Comparison of ENCODE assay signal across 20 cellular contexts in the genomic region with DNA sequence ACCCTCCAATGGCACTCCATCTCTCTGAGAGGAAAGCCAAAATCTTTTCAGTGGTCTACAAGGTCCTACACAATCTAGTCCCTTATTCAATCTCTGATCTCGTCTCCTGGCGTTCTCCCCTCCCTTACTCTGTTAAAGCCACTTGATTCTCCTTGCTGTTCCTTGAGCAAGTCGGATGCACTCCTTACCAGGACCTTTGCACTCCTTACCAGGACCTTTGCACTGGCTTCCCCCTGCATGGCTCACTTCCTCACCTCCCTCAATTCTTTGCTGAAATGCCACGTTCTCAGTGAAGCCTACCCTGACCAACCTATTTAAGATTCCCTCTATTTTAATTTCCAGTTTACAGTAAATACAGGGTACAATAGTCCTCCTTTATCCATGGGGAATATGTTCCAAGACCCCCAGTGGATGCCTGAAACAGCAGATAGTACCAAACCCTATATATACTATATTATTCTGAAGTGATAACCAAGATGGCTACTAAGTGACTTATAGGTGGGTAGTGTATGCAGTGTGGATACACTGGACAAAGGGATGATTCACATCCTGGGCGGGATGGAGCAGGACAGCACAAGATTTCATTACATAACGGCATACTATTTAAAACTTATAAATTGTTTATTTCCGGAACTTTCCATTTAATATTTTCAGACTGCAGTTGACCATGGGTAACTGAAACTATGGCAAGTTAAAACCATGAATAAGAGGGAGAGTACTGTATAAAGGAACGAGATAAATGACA. TPM values are rescaled to one million over a fixed set of nuclear protein-coding genes. Genes with fewer than 3 reads are reported as not detected.
A peak's percentile ranks its signal among the peaks of the same experiment; 100 is the strongest.
DNase-seq lines count a peak whose midpoint lies in the region; ATAC-seq, FAIRE-seq and TF ChIP-seq lines count a peak whose summit lies in the region.
"Had no signal": no experiment of that assay in that cellular context is flagged by ENCODE, and none has a peak within 500 bp of the region (broad histone marks: within the 10 kb centered on the region; RNA-seq: fewer than 3 reads in every experiment).

No MANE protein-coding gene starts in this region.

- H3K4me2 ChIP-seq in MM.1S (ENCODE audit: low read depth, low read length), result peak overlapping the region; percentile 39; the same call in 1 of the 2 replicates

- H3K9me2 ChIP-seq in MM.1S (replicated peaks; ENCODE audit: insufficient read depth, low read length), result no peaks in the 10 kb centered on the region

- H4K20me1 ChIP-seq in MM.1S (ENCODE audit: insufficient read depth, low read length), result no peaks in the 10 kb centered on the region

- no peak for TF ChIP-seq POLR2A in H54 (IDR thresholded peaks at IDR 0.05; ENCODE audit: low read depth, low read length)

- ATAC-seq in activated CD8-positive, alpha-beta T cell treated with anti-CD3 and anti-CD28 coated beads, Interleukin-2, amount 10 ng/mL, durations not matched to agents 7 days and 5 days, result no peak
- ATAC-seq in activated CD8-positive, alpha-beta T cell treated with anti-CD3 and anti-CD28 coated beads for 36 hours, result no peak
- no peak for ATAC-seq in natural killer cell treated with Interleukin-12 subunit alpha and Interleukin-12 subunit beta and Interleukin-15 and Interleukin-18, amount 100 ng/mL, for 72 hours
- ATAC-seq: HCT116 had no signal

- peaks cover 30% of the 10 kb centered on the region for H3F3A ChIP-seq in MM.1S (ENCODE audit: insufficient read depth, low read length)

- no peaks in the 10 kb centered on the region for H3K36me3 Mint-ChIP-seq in activated CD8-positive, alpha-beta T cell treated with anti-CD3 and anti-CD28 coated beads, Interleukin-2, amount 10 ng/mL, durations not matched to agents 7 days and 5 days (ENCODE audit: low read depth)
- no peaks in the 10 kb centered on the region for H3K36me3 Mint-ChIP-seq in activated CD8-positive, alpha-beta T cell treated with anti-CD3 and anti-CD28 coated beads for 36 hours (ENCODE audit: low read depth)
- H3K36me3 Mint-ChIP-seq in natural killer cell treated with Interleukin-12 subunit alpha and Interleukin-12 subunit beta and Interleukin-15 and Interleukin-18, amount 100 ng/mL, for 72 hours, result no peaks in the 10 kb centered on the region

- CTCF ChIA-PET in activated CD8-positive, alpha-beta T cell treated with anti-CD3 and anti-CD28 coated beads, Interleukin-2, amount 10 ng/mL, durations not matched to agents 7 days and 5 days (lab: Charles Lee), result interaction anchor here (0.6 kb wide), 1 partner anchor 267 kb away, joined by 3 read pairs; no protein-coding TSS in a partner anchor
- CTCF ChIA-PET in activated CD8-positive, alpha-beta T cell treated with anti-CD3 and anti-CD28 coated beads for 36 hours (lab: Charles Lee), result no interaction called here

- H2AFZ ChIP-seq in MM.1S (ENCODE audit: low read length), result no peak overlapping the region

- H3K36me3 ChIP-seq in MM.1S (replicated peaks; ENCODE audit: insufficient read depth, low read length), result no peaks in the 10 kb centered on the region
- no peaks in the 10 kb centered on the region for H3K36me3 ChIP-seq in bronchial epithelial cell (ENCODE audit: control insufficient read depth, insufficient read depth, low read length)

- H3K4me3 ChIP-seq in MM.1S (ENCODE audit: low read length), result no peak overlapping the region
- no peak overlapping the region for H3K4me3 ChIP-seq in bronchial epithelial cell (ENCODE audit: low read depth, low read length)
- H3K4me3 ChIP-seq: GM12878 had no signal

- no peak overlapping the region; the same call in 1 of the 2 replicates for H3K27ac ChIP-seq in MM.1S (ENCODE audit: low read length)
- H3K27ac ChIP-seq: C4-2B, HL-60 had no signal

- peaks cover 34% of the 10 kb centered on the region for H3K27me3 Mint-ChIP-seq in activated CD8-positive, alpha-beta T cell treated with anti-CD3 and anti-CD28 coated beads, Interleukin-2, amount 10 ng/mL, durations not matched to agents 7 days and 5 days (ENCODE audit: low read depth)
- H3K27me3 Mint-ChIP-seq in activated CD8-positive, alpha-beta T cell treated with anti-CD3 and anti-CD28 coated beads for 36 hours, result peaks cover 11% of the 10 kb centered on the region
- H3K27me3 Mint-ChIP-seq in natural killer cell treated with Interleukin-12 subunit alpha and Interleukin-12 subunit beta and Interleukin-15 and Interleukin-18, amount 100 ng/mL, for 72 hours, result peaks cover 17 to 20% of the 10 kb centered on the region in 2 donors

- H3K27me3 ChIP-seq in MM.1S (replicated peaks; ENCODE audit: insufficient read depth, low read length) (no peaks in the 10 kb centered on the region), bronchial epithelial cell (ENCODE audit: control insufficient read depth, insufficient read depth, low read length) (no peaks in the 10 kb centered on the region)

- intact Hi-C loops in activated CD8-positive, alpha-beta T cell treated with anti-CD3 and anti-CD28 coated beads for 36 hours (cut with micrococcal nuclease), result loop anchor here (10.0 kb wide), 1 partner anchor 303 kb away; a partner anchor contains a TSS

- H3K9ac ChIP-seq in MM.1S (ENCODE audit: low read length), result no peak overlapping the region

- no peaks in the 10 kb centered on the region for H3K9me3 Mint-ChIP-seq in activated CD8-positive, alpha-beta T cell treated with anti-CD3 and anti-CD28 coated beads, Interleukin-2, amount 10 ng/mL, durations not matched to agents 7 days and 5 days (ENCODE audit: insufficient read depth)
- H3K9me3 Mint-ChIP-seq in activated CD8-positive, alpha-beta T cell treated with anti-CD3 and anti-CD28 coated beads for 36 hours, result no peaks in the 10 kb centered on the region
- no peaks in the 10 kb centered on the region for H3K9me3 Mint-ChIP-seq in natural killer cell treated with Interleukin-12 subunit alpha and Interleukin-12 subunit beta and Interleukin-15 and Interleukin-18, amount 100 ng/mL, for 72 hours

- peaks cover 45% of the 10 kb centered on the region for H3K4me1 Mint-ChIP-seq in activated CD8-positive, alpha-beta T cell treated with anti-CD3 and anti-CD28 coated beads, Interleukin-2, amount 10 ng/mL, durations not matched to agents 7 days and 5 days (ENCODE audit: low read depth)
- H3K4me1 Mint-ChIP-seq in activated CD8-positive, alpha-beta T cell treated with anti-CD3 and anti-CD28 coated beads for 36 hours (ENCODE audit: low read depth), result peaks cover 21% of the 10 kb centered on the region
- H3K4me1 Mint-ChIP-seq in natural killer cell treated with Interleukin-12 subunit alpha and Interleukin-12 subunit beta and Interleukin-15 and Interleukin-18, amount 100 ng/mL, for 72 hours (ENCODE audit: low read depth in 2 of 2), result peaks cover 18 to 28% of the 10 kb centered on the region in 2 donors

- no peak overlapping the region for H3K27ac Mint-ChIP-seq in activated CD8-positive, alpha-beta T cell treated with anti-CD3 and anti-CD28 coated beads, Interleukin-2, amount 10 ng/mL, durations not matched to agents 7 days and 5 days
- no peak overlapping the region for H3K27ac Mint-ChIP-seq in activated CD8-positive, alpha-beta T cell treated with anti-CD3 and anti-CD28 coated beads for 36 hours
- peak overlapping the region in 1 of 2 donors; percentile 55 for H3K27ac Mint-ChIP-seq in natural killer cell treated with Interleukin-12 subunit alpha and Interleukin-12 subunit beta and Interleukin-15 and Interleukin-18, amount 100 ng/mL, for 72 hours

- FAIRE-seq in bronchial epithelial cell (lab: Jason Lieb, UNC) (no peak), H54 (lab: Jason Lieb, UNC) (no peak)
- FAIRE-seq: A204.1, GM12878 had no signal

- H3K4me1 ChIP-seq in MM.1S (ENCODE audit: low read length), result peaks cover 39% of the 10 kb centered on the region

- H3K9me3 ChIP-seq in MM.1S (replicated peaks; ENCODE audit: insufficient read depth, low read length), result no peaks in the 10 kb centered on the region

- POLR2A ChIA-PET in activated CD8-positive, alpha-beta T cell treated with anti-CD3 and anti-CD28 coated beads, Interleukin-2, amount 10 ng/mL, durations not matched to agents 7 days and 5 days (lab: Charles Lee), result no interaction called here
- POLR2A ChIA-PET in activated CD8-positive, alpha-beta T cell treated with anti-CD3 and anti-CD28 coated beads for 36 hours (lab: Charles Lee), result no interaction called here

- TF ChIP-seq CTCF in activated CD8-positive, alpha-beta T cell treated with anti-CD3 and anti-CD28 coated beads for 36 hours (IDR thresholded peaks at IDR 0.05), result no peak
- TF ChIP-seq CTCF in MM.1S (IDR thresholded peaks at IDR 0.05; ENCODE audit: low read length) (no peak), bronchial epithelial cell (IDR thresholded peaks at IDR 0.05; ENCODE audit: insufficient read depth, low read length, severe bottlenecking) (no peak)

- no peaks in the 10 kb centered on the region for H3K79me2 ChIP-seq in MM.1S (ENCODE audit: low read length)

- DNase-seq in activated CD8-positive, alpha-beta T cell treated with anti-CD3 and anti-CD28 coated beads, Interleukin-2, amount 10 ng/mL, durations not matched to agents 7 days and 5 days, result no peak
- no peak for DNase-seq in activated CD8-positive, alpha-beta T cell treated with anti-CD3 and anti-CD28 coated beads for 36 hours
- DNase-seq in MM.1S, result no peak
- peak; percentile 60 for DNase-seq in bronchial epithelial cell (ENCODE audit: low read depth)
- DNase-seq in natural killer cell treated with Interleukin-12 subunit alpha and Interleukin-12 subunit beta and Interleukin-15 and Interleukin-18, amount 100 ng/mL, for 72 hours (ENCODE audit: low spot score), result no peak
- DNase-seq in NCI-H2081 treated with DMSO at 0.1 percent for 48 hours (lab: John Stamatoyannopoulos, UW), result no peak
- DNase-seq in epidermal melanocyte (ENCODE audit: insufficient read length, low spot score), result no peak
- DNase-seq in H54 (ENCODE audit: insufficient read length, low spot score), result no peak
- DNase-seq: COR-L47, DMS153, NCI-H1417 treated with DMSO at 0.1 percent for 48 hours, NCI-H2081, NCI-H2227 treated with DMSO at 0.1 percent for 48 hours, NCI-H526, SHP77 treated with DMSO at 0.1 percent for 48 hours had no signal

- H3K4me3 Mint-ChIP-seq in activated CD8-positive, alpha-beta T cell treated with anti-CD3 and anti-CD28 coated beads, Interleukin-2, amount 10 ng/mL, durations not matched to agents 7 days and 5 days, result peak overlapping the region; percentile 40
- H3K4me3 Mint-ChIP-seq in activated CD8-positive, alpha-beta T cell treated with anti-CD3 and anti-CD28 coated beads for 36 hours, result no peak overlapping the region
- H3K4me3 Mint-ChIP-seq in natural killer cell treated with Interleukin-12 subunit alpha and Interleukin-12 subunit beta and Interleukin-15 and Interleukin-18, amount 100 ng/mL, for 72 hours, result peak overlapping the region; percentile 13

RNA-seq across cellular contexts. Expression of a gene that starts 6.5 kb away (rescaled TPM):
- 10 to 100 TPM; 22.8 to 24.6 TPM for total RNA-seq in activated CD8-positive, alpha-beta T cell treated with anti-CD3 and anti-CD28 coated beads, Interleukin-2, amount 10 ng/mL, durations not matched to agents 7 days and 5 days
- total RNA-seq in activated CD8-positive, alpha-beta T cell treated with anti-CD3 and anti-CD28 coated beads for 36 hours, result 10 to 100 TPM; 24.8 to 27.3 TPM
- 21.1 and 25.3 TPM in 2 replicates for total RNA-seq in bronchial epithelial cell
- total RNA-seq in natural killer cell treated with Interleukin-12 subunit alpha and Interleukin-12 subunit beta and Interleukin-15 and Interleukin-18, amount 100 ng/mL, for 72 hours, result 10 to 100 TPM in 1 of 2 donors, 1 to 10 TPM in 1; 9.5 to 13.2 TPM

RNA-seq across cellular contexts. Expression of a gene that starts 15.0 kb away (rescaled TPM):
- total RNA-seq in activated CD8-positive, alpha-beta T cell treated with anti-CD3 and anti-CD28 coated beads, Interleukin-2, amount 10 ng/mL, durations not matched to agents 7 days and 5 days, result under 1 TPM; 0.34 to 0.63 TPM
- total RNA-seq in activated CD8-positive, alpha-beta T cell treated with anti-CD3 and anti-CD28 coated beads for 36 hours, result not detected
- 0.51 TPM in 1 of 2 replicates, not detected in the other for total RNA-seq in bronchial epithelial cell
- total RNA-seq in natural killer cell treated with Interleukin-12 subunit alpha and Interleukin-12 subunit beta and Interleukin-15 and Interleukin-18, amount 100 ng/mL, for 72 hours, result under 1 TPM; 0.17 to 0.81 TPM
